In the genomic region with DNA sequence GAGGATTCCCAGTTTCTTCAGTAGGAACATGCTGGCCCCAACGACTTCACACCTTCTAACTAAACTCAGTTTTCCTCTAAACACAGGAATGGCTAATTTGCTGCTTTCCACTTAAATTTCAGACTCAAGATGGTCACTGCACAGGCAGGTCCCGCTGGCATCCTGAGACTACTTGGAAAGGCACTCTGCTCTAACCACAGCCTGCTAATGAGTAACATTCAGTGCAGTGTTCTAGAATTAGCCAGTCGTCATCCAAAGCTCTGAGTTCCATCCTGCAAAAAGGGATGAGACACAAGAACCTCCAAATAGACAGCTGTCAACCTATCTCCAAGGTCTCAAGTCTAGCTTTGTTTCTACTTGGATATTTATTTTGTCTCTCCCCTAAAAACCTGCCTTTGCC, we compare ENCODE assay signal across 20 cellular contexts. TPM values are rescaled to one million over a fixed set of nuclear protein-coding genes. Genes with fewer than 3 reads are reported as not detected.
DNase-seq lines count a peak whose midpoint lies in the region; ATAC-seq and TF ChIP-seq lines count a peak whose summit lies in the region.
"Had no signal": no experiment of that assay in that cellular context is flagged by ENCODE, and none has a peak within 500 bp of the region (broad histone marks: within the 10 kb centered on the region; RNA-seq: fewer than 3 reads in every experiment).

No MANE protein-coding gene starts in this region.

- TF ChIP-seq EP300 in upper lobe of left lung (IDR thresholded peaks at IDR 0.05), result no peak

- H3K9ac ChIP-seq in adipocyte (ENCODE audit: low read length), result no peak overlapping the region

- intact Hi-C loops in upper lobe of right lung (cut with DNase I), result no loop called here

- H3K27ac ChIP-seq in upper lobe of right lung, result no peak overlapping the region
- no peak overlapping the region for H3K27ac ChIP-seq in upper lobe of left lung
- H3K27ac ChIP-seq: foreskin keratinocyte, spleen, tibial nerve had no signal

- DNase-seq in activated CD8-positive, alpha-beta memory T cell treated with anti-CD3 and anti-CD28 coated beads for 24 hours, result peak; percentile 28
- DNase-seq in activated CD8-positive, alpha-beta memory T cell treated with anti-CD3 and anti-CD28 coated beads, Interleukin-2, amount 50 U/mL, for 48 hours, result no peak
- peak; percentile 74 for DNase-seq in adipocyte (ENCODE audit: low read depth)
- peak; percentile 77 to 87 for DNase-seq in foreskin fibroblast
- DNase-seq in upper lobe of right lung, result no peak
- no peak for DNase-seq in upper lobe of left lung
- DNase-seq in stimulated activated CD4-positive, alpha-beta T cell treated with anti-CD3 and anti-CD28 coated beads, Interleukin-4, amount 100 ng/mL, for 4 hours, result no peak
- DNase-seq: 8988T; activated CD4-positive, alpha-beta T cell treated with anti-CD3 and anti-CD28 coated beads for 4 hours; activated naive CD4-positive, alpha-beta T cell treated with anti-CD3 and anti-CD28 coated beads for 36 hours; CD4-positive, alpha-beta memory T cell; DMS79 treated with DMSO at 0.1 percent for 48 hours; foreskin keratinocyte; naive B cell; NCI-H2081 treated with DMSO at 0.1 percent for 48 hours; NCI-H526; spleen had no signal

- peak; percentile 51 for ATAC-seq in upper lobe of right lung
- no peak for ATAC-seq in upper lobe of left lung (ENCODE audit: low FRiP score in 2 of 2)
- no peak for ATAC-seq in HG03521 (IDR thresholded peaks at IDR 0.05; ENCODE audit: unreplicated experiment)
- ATAC-seq: foreskin keratinocyte; stimulated activated memory B cell treated with anti-CD40 and anti-IgM and Interleukin-4, amounts not matched to agents 10 μg/mL and 1 μg/mL and 100 μg/mL, for 72 hours had no signal

- H3K9me3 ChIP-seq in adipocyte (ENCODE audit: control insufficient read depth, low read length) (no peaks in the 10 kb centered on the region), upper lobe of right lung (no peaks in the 10 kb centered on the region), upper lobe of left lung (no peaks in the 10 kb centered on the region)
- H3K9me3 ChIP-seq: spleen, tibial nerve had no signal

- peaks cover 50% of the 10 kb centered on the region for H3K4me1 ChIP-seq in adipocyte (ENCODE audit: control insufficient read depth, insufficient read depth, low read length)
- peaks cover 20% of the 10 kb centered on the region for H3K4me1 ChIP-seq in upper lobe of right lung
- H3K4me1 ChIP-seq in upper lobe of left lung, result peaks cover 2 to 19% (median 11%) of the 10 kb centered on the region in 4 donors

- peaks cover 5% of the 10 kb centered on the region for H3K36me3 ChIP-seq in adipocyte (ENCODE audit: control insufficient read depth, insufficient read depth, low read length, severe bottlenecking)
- H3K36me3 ChIP-seq in upper lobe of right lung, result no peaks in the 10 kb centered on the region
- H3K36me3 ChIP-seq in upper lobe of left lung, result peaks cover 0 to 5% (median 0%) of the 10 kb centered on the region in 4 donors
- H3K36me3 ChIP-seq: tibial nerve had no signal

- TF ChIP-seq POLR2A in upper lobe of left lung (IDR thresholded peaks at IDR 0.05), result no peak

- no peaks in the 10 kb centered on the region for H3K27me3 ChIP-seq in adipocyte (replicated peaks; ENCODE audit: control insufficient read depth, insufficient read depth, low read length)
- no peaks in the 10 kb centered on the region for H3K27me3 ChIP-seq in upper lobe of right lung
- H3K27me3 ChIP-seq in upper lobe of left lung, result no peaks in the 10 kb centered on the region
- H3K27me3 ChIP-seq: foreskin keratinocyte, spleen, tibial nerve had no signal

- TF ChIP-seq CTCF in foreskin fibroblast (IDR thresholded peaks at IDR 0.05; ENCODE audit: low read depth, low read length) (no peak), upper lobe of right lung (IDR thresholded peaks at IDR 0.05) (no peak), upper lobe of left lung (IDR thresholded peaks at IDR 0.05) (no peak)

- 61 to 74% methylated on average over 3 of the region's 3 CpGs for WGBS in upper lobe of left lung, 2 donors

- H3K4me3 ChIP-seq in adipocyte (ENCODE audit: low read length) (no peak overlapping the region), foreskin fibroblast (ENCODE audit: low read depth in 1 of 2, low read length in 2 of 2) (no peak overlapping the region), upper lobe of right lung (no peak overlapping the region), upper lobe of left lung (no peak overlapping the region)
- H3K4me3 ChIP-seq: spleen, tibial nerve had no signal

RNA-seq across cellular contexts. Expression of a gene that starts 6.0 kb away (rescaled TPM):
- total RNA-seq in upper lobe of right lung (48.6 TPM), upper lobe of left lung (10 to 100 TPM; 33.8 to 48.9 (median 43.7) TPM)

RNA-seq across cellular contexts. Expression of a gene that starts 6.4 kb away (rescaled TPM):
- 92.3 TPM for total RNA-seq in upper lobe of right lung
- total RNA-seq in upper lobe of left lung, result 100 to 1,000 TPM in 2 of 6 donors, 10 to 100 TPM in 4; 49.1 to 112 (median 91.8) TPM

Comparison
In these comparisons a context has a peak if more than half of its experiments do, and no peak if none do; other contexts are left out.
1. DNase-seq: peak in activated CD8-positive, alpha-beta memory T cell treated with anti-CD3 and anti-CD28 coated beads for 24 hours (single experiment), adipocyte (single experiment) and foreskin fibroblast (2 of 2); none in activated CD8-positive, alpha-beta memory T cell treated with anti-CD3 and anti-CD28 coated beads, Interleukin-2, amount 50 U/mL, for 48 hours (single experiment), upper lobe of right lung (single experiment), upper lobe of left lung (0 of 2) and stimulated activated CD4-positive, alpha-beta T cell treated with anti-CD3 and anti-CD28 coated beads, Interleukin-4, amount 100 ng/mL, for 4 hours (0 of 2).